11 cellular contexts compared by ENCODE assay signal in the genomic region with DNA sequence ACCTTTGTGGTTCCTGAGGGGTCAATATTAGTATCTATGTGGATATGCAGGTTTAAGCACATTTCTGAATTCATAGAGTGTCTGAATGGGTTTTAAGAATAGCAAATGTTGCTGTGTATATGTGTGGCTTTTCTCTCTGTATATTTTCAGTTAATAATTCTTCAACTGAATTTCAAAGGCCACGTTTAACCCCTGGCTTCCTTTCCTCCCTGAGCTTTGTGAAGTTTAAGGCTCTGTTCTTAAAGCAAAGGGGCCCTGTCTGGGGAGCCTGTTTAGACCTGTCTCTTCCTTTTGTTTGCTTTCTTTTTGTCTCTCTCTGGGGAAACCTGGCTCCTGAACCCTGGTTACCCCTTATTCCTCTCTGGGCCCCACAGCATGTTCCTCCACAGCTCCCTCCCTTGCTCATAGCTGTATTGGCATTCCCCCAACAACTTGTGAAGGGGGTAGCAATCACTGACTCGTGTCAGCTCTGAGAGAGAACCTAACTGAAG.
DNase-seq lines count a peak whose midpoint lies in the region; FAIRE-seq and TF ChIP-seq lines count a peak whose summit lies in the region.
"Had no signal": no experiment of that assay in that cellular context is flagged by ENCODE, and none has a peak within 500 bp of the region (broad histone marks: within the 10 kb centered on the region; RNA-seq: fewer than 3 reads in every experiment).

No MANE protein-coding gene starts in this region.

- no peaks in the 10 kb centered on the region for H3K9me2 ChIP-seq in Karpas-422 (replicated peaks; ENCODE audit: insufficient read depth, low read length)

- H3K79me2 ChIP-seq in Karpas-422 (ENCODE audit: low read length), result no peaks in the 10 kb centered on the region

- intact Hi-C loops in kidney (cut with DNase I), result no loop called here

- DNase-seq in GM18507 (ENCODE audit: extremely low spot score, insufficient read length, low read depth), result no peak
- DNase-seq in HAP-1 (ENCODE audit: low spot score in 2 of 2), result peak; percentile 13 to 14
- DNase-seq in kidney, result no peak
- DNase-seq in hypothalamus (lab: John Stamatoyannopoulos, UW), result no peak
- no peak for DNase-seq in Karpas-422
- no peak for DNase-seq in NCI-H748 treated with DMSO at 0.1 percent for 48 hours (lab: John Stamatoyannopoulos, UW)
- no peak for DNase-seq in activated effector memory CD4-positive, alpha-beta T cell treated with anti-CD3 and anti-CD28 coated beads, Interleukin-2, amount 50 U/mL, for 16 hours
- DNase-seq: cerebellar nuclear complex; MV-4-11; naive thymus-derived CD4-positive, alpha-beta T cell had no signal

- H3K9me3 ChIP-seq in HAP-1 (no peaks in the 10 kb centered on the region), HUES6 (ENCODE audit: control insufficient read depth, insufficient read depth, low read depth, low read length) (no peaks in the 10 kb centered on the region), kidney (ENCODE audit: control insufficient read depth in 1 of 2, low read length in 2 of 2) (no peaks in the 10 kb centered on the region), Karpas-422 (ENCODE audit: low read length) (no peaks in the 10 kb centered on the region)

- H3K9ac ChIP-seq in HUES6 (ENCODE audit: low read length) (no peak overlapping the region), kidney (ENCODE audit: low read length in 2 of 2) (no peak overlapping the region), Karpas-422 (ENCODE audit: low read length) (no peak overlapping the region)

- no peak overlapping the region for H2AFZ ChIP-seq in Karpas-422 (ENCODE audit: low read length)

- in situ Hi-C loops in HAP-1 (cut with MboI; ENCODE audit: low sequenced_read_pairs), result no loop called here

- H3K4me3 ChIP-seq in HAP-1 (no peak overlapping the region), HUES6 (ENCODE audit: low read depth, low read length) (no peak overlapping the region), kidney (ENCODE audit: low read length in 2 of 2) (no peak overlapping the region), Karpas-422 (ENCODE audit: low read length) (no peak overlapping the region)

- peaks cover 6% of the 10 kb centered on the region for H3K4me1 ChIP-seq in HAP-1
- H3K4me1 ChIP-seq in HUES6 (ENCODE audit: control insufficient read depth, insufficient read depth, low read length), result peaks cover 25% of the 10 kb centered on the region
- peaks cover 5 to 6% of the 10 kb centered on the region in 2 donors for H3K4me1 ChIP-seq in kidney (ENCODE audit: control insufficient read depth in 1 of 2, insufficient read depth in 1 of 2, low read depth in 1 of 2, low read length in 2 of 2)
- no peaks in the 10 kb centered on the region for H3K4me1 ChIP-seq in Karpas-422 (ENCODE audit: low read length)

- H3K36me3 ChIP-seq in HAP-1 (replicated peaks) (no peaks in the 10 kb centered on the region), HUES6 (ENCODE audit: control insufficient read depth, insufficient read depth, low read length) (no peaks in the 10 kb centered on the region), kidney (ENCODE audit: control insufficient read depth in 1 of 2, insufficient read depth in 2 of 2, low read length in 2 of 2) (no peaks in the 10 kb centered on the region), Karpas-422 (ENCODE audit: insufficient read depth, low read length) (no peaks in the 10 kb centered on the region)

- no peak for TF ChIP-seq CTCF in kidney (IDR thresholded peaks at IDR 0.05; ENCODE audit: borderline replicate concordance, extremely low read depth, insufficient read depth)

- FAIRE-seq in GM18507 (lab: Jason Lieb, UNC), result peak; percentile 81
- peak; percentile 19 for FAIRE-seq in kidney (lab: Jason Lieb, UNC)

- no peak overlapping the region for H3K4me2 ChIP-seq in Karpas-422 (ENCODE audit: low read depth, low read length, poor library complexity, severe bottlenecking)

- H4K20me1 ChIP-seq in Karpas-422 (ENCODE audit: insufficient read depth, low read depth, low read length), result no peaks in the 10 kb centered on the region

- H3K27ac ChIP-seq in HUES6 (ENCODE audit: low read depth, low read length) (0 out of 2 replicates have a peak overlapping the region, but pooled peaks have one; percentile 36), kidney (ENCODE audit: low read depth in 2 of 2, low read length in 2 of 2) (no peak overlapping the region), Karpas-422 (ENCODE audit: low read length) (no peak overlapping the region)

- H3K27me3 ChIP-seq in HAP-1 (ENCODE audit: low read depth), result no peaks in the 10 kb centered on the region
- peaks cover 2% of the 10 kb centered on the region; the same call in 1 of the 2 replicates for H3K27me3 ChIP-seq in HUES6 (ENCODE audit: control insufficient read depth, insufficient read depth, low read length)
- 0 out of 2 replicates have a peak, but pooled peaks cover 3% of the 10 kb centered on the region for H3K27me3 ChIP-seq in Karpas-422 (ENCODE audit: low read length)

Comparison
In these comparisons a context has a peak if more than half of its experiments do, and no peak if none do; other contexts are left out.
1. DNase-seq: peak in HAP-1 (2 of 2); none in GM18507 (single experiment), kidney (single experiment), hypothalamus (0 of 51), Karpas-422 (single experiment), NCI-H748 treated with DMSO at 0.1 percent for 48 hours (single experiment) and activated effector memory CD4-positive, alpha-beta T cell treated with anti-CD3 and anti-CD28 coated beads, Interleukin-2, amount 50 U/mL, for 16 hours (single experiment).